8 cellular contexts compared by ENCODE assay signal in genomic region chr14:54902521-54903420, GRCh38. TPM values are rescaled to one million over a fixed set of nuclear protein-coding genes. Genes with fewer than 3 reads are reported as not detected.
DNase-seq lines count a peak whose midpoint lies in the region; ATAC-seq and FAIRE-seq lines count a peak whose summit lies in the region.

Gene GCH1 (minus strand): TSS chr14:54902826. CDS start chr14:54902663, 163 bp downstream.

- H3K27me3 ChIP-seq in endocrine pancreas (ENCODE audit: control insufficient read depth, insufficient read depth, low read length) (no peaks in the 10 kb centered on the region), mononuclear cell (ENCODE audit: insufficient read depth, low read length) (no peaks in the 10 kb centered on the region)

- H3K4me1 Mint-ChIP-seq in activated CD8-positive, alpha-beta T cell treated with anti-CD3 and anti-CD28 coated beads, Interleukin-2, amount 10 ng/mL, durations not matched to agents 7 days and 5 days (ENCODE audit: low read depth), result peaks cover 48% of the 10 kb centered on the region

- FAIRE-seq in GM19239 (lab: Jason Lieb, UNC), result peak; percentile 82

- H3K4me3 ChIP-seq in endocrine pancreas (ENCODE audit: control insufficient read depth, insufficient read depth, low read length), result peak within 1 kb of the TSS; percentile 86
- peak within 1 kb of the TSS; percentile 94 for H3K4me3 ChIP-seq in mononuclear cell (ENCODE audit: low read length)

- peaks cover 20% of the 10 kb centered on the region for H3K36me3 Mint-ChIP-seq in activated CD8-positive, alpha-beta T cell treated with anti-CD3 and anti-CD28 coated beads, Interleukin-2, amount 10 ng/mL, durations not matched to agents 7 days and 5 days (ENCODE audit: low read depth)

- H3K4me1 ChIP-seq in endocrine pancreas (ENCODE audit: control insufficient read depth, insufficient read depth, low read length) (no peaks in the 10 kb centered on the region), mononuclear cell (ENCODE audit: insufficient read depth, low read length) (peaks cover 39% of the 10 kb centered on the region)

- H3K27ac Mint-ChIP-seq in activated CD8-positive, alpha-beta T cell treated with anti-CD3 and anti-CD28 coated beads, Interleukin-2, amount 10 ng/mL, durations not matched to agents 7 days and 5 days, result peak within 1 kb of the TSS; percentile 91

- no peaks in the 10 kb centered on the region for H3K27me3 Mint-ChIP-seq in activated CD8-positive, alpha-beta T cell treated with anti-CD3 and anti-CD28 coated beads, Interleukin-2, amount 10 ng/mL, durations not matched to agents 7 days and 5 days (ENCODE audit: low read depth)

- no peaks in the 10 kb centered on the region for H3K36me3 ChIP-seq in endocrine pancreas (ENCODE audit: control insufficient read depth, insufficient read depth, low read length)

- H3K9ac ChIP-seq in endocrine pancreas (ENCODE audit: control insufficient read depth, insufficient read depth, low read length), result peak within 1 kb of the TSS; percentile 65

- CTCF ChIA-PET in activated CD8-positive, alpha-beta T cell treated with anti-CD3 and anti-CD28 coated beads, Interleukin-2, amount 10 ng/mL, durations not matched to agents 7 days and 5 days (lab: Charles Lee), result interaction anchor here (0.9 to 4.5 kb wide), 17 partner anchors 9 to 430 kb away, joined by 3 to 39 read pairs (median 6); no protein-coding TSS in a partner anchor

- POLR2A ChIA-PET in activated CD8-positive, alpha-beta T cell treated with anti-CD3 and anti-CD28 coated beads, Interleukin-2, amount 10 ng/mL, durations not matched to agents 7 days and 5 days (lab: Charles Lee), result interaction anchor here (0.6 to 2.9 kb wide), 8 partner anchors 9 to 392 kb away, joined by 3 to 26 read pairs (median 3); partner anchors contain the start of gene SAMD4A

- no peaks in the 10 kb centered on the region for H3K9me3 ChIP-seq in endocrine pancreas (ENCODE audit: control insufficient read depth, low read length)
- H3K9me3 ChIP-seq in mononuclear cell (ENCODE audit: low read depth, low read length), result no peaks in the 10 kb centered on the region

- H3K9me3 Mint-ChIP-seq in activated CD8-positive, alpha-beta T cell treated with anti-CD3 and anti-CD28 coated beads, Interleukin-2, amount 10 ng/mL, durations not matched to agents 7 days and 5 days (ENCODE audit: insufficient read depth), result peaks cover 3% of the 10 kb centered on the region

- peak; percentile 77 for ATAC-seq in HG03442 (IDR thresholded peaks at IDR 0.05; ENCODE audit: unreplicated experiment)
- peak; percentile 81 for ATAC-seq in activated CD8-positive, alpha-beta T cell treated with anti-CD3 and anti-CD28 coated beads, Interleukin-2, amount 10 ng/mL, durations not matched to agents 7 days and 5 days

- peak within 1 kb of the TSS; percentile 90 for H3K4me3 Mint-ChIP-seq in activated CD8-positive, alpha-beta T cell treated with anti-CD3 and anti-CD28 coated beads, Interleukin-2, amount 10 ng/mL, durations not matched to agents 7 days and 5 days

- DNase-seq in C1 segment of cervical spinal cord (lab: John Stamatoyannopoulos, UW) (peak in 10 of 14 donors; percentile 41 to 75 (median 46)), GM19239 (ENCODE audit: insufficient read length, low spot score) (no peak), NCI-H526 treated with DMSO at 0.1 percent for 48 hours (lab: John Stamatoyannopoulos, UW) (peak; percentile 63)
- DNase-seq in activated CD8-positive, alpha-beta T cell treated with anti-CD3 and anti-CD28 coated beads, Interleukin-2, amount 10 ng/mL, durations not matched to agents 7 days and 5 days, result peak; percentile 79
- DNase-seq in stimulated activated CD8-positive, alpha-beta memory T cell treated with anti-CD3 and anti-CD28 coated beads, Interleukin-4, amount 100 ng/mL, for 4 hours (ENCODE audit: low read depth in 2 of 2, low spot score in 1 of 2), result peak; percentile 38 to 59

RNA-seq across cellular contexts. Expression of gene GCH1, which starts in this region (rescaled TPM):
- total RNA-seq in activated CD8-positive, alpha-beta T cell treated with anti-CD3 and anti-CD28 coated beads, Interleukin-2, amount 10 ng/mL, durations not matched to agents 7 days and 5 days, result 10 to 100 TPM; 51.4 to 52.3 TPM
- 43.8 TPM for total RNA-seq in mononuclear cell
